Comparison of ENCODE assay signal across 13 cellular contexts in genomic region chr18:36697905-36698304, GRCh38.
DNase-seq lines count a peak whose midpoint lies in the region; ATAC-seq and TF ChIP-seq lines count a peak whose summit lies in the region.
"Had no signal": no experiment of that assay in that cellular context is flagged by ENCODE, and none has a peak within 500 bp of the region (broad histone marks: within the 10 kb centered on the region; RNA-seq: fewer than 3 reads in every experiment).

No MANE protein-coding gene starts in this region.

- H3K4me3 Mint-ChIP-seq in CD4-positive, alpha-beta T cell, result no peak overlapping the region

- no peaks in the 10 kb centered on the region for H3K9me3 ChIP-seq in CD4-positive, alpha-beta T cell (ENCODE audit: control insufficient read depth, low read length)
- H3K9me3 ChIP-seq: thoracic aorta had no signal

- TF ChIP-seq CTCF in fibroblast of villous mesenchyme (IDR thresholded peaks at IDR 0.05; ENCODE audit: insufficient read depth, low read depth, low read length), result no peak
- no peak for TF ChIP-seq CTCF in CD4-positive, alpha-beta T cell (IDR thresholded peaks at IDR 0.05)

- DNase-seq in NCI-H2171 treated with DMSO at 0.1 percent for 48 hours (lab: John Stamatoyannopoulos, UW), result peak; percentile 34
- no peak for DNase-seq in NCI-H2171 (lab: John Stamatoyannopoulos, UW)
- DNase-seq in amniotic epithelial cell (ENCODE audit: low read depth), result peak; percentile 92
- peak; percentile 19 for DNase-seq in fibroblast of villous mesenchyme (ENCODE audit: low read depth)
- no peak for DNase-seq in CD4-positive, alpha-beta T cell
- no peak for DNase-seq in NCI-H510A (lab: John Stamatoyannopoulos, UW)
- DNase-seq: activated T-cell treated with anti-CD3 and anti-CD28 coated beads, Interleukin-2, amount 50 U/mL, for 1 hour; GOT3; nucleus accumbens had no signal

- H3K36me3 Mint-ChIP-seq in CD4-positive, alpha-beta T cell (ENCODE audit: low read depth), result no peaks in the 10 kb centered on the region

- H3K9me3 Mint-ChIP-seq in CD4-positive, alpha-beta T cell, result no peaks in the 10 kb centered on the region

- ATAC-seq in HG03460 (IDR thresholded peaks at IDR 0.05; ENCODE audit: unreplicated experiment), result no peak
- ATAC-seq in CD4-positive, alpha-beta T cell (ENCODE audit: poor library complexity), result no peak
- no peak for ATAC-seq in GM18870 (IDR thresholded peaks at IDR 0.05; ENCODE audit: unreplicated experiment)

- POLR2A ChIA-PET in CD4-positive, alpha-beta T cell (lab: Charles Lee), result no interaction called here

- H3K27ac ChIP-seq in CD4-positive, alpha-beta T cell (ENCODE audit: low read depth, low read length), result no peak overlapping the region
- H3K27ac ChIP-seq: 22Rv1, thoracic aorta had no signal

- intact Hi-C loops in CD4-positive, alpha-beta T cell (cut with DNase I, micrococcal nuclease), result no loop called here

- H3K4me1 Mint-ChIP-seq in CD4-positive, alpha-beta T cell (ENCODE audit: low read depth), result no peaks in the 10 kb centered on the region

- CTCF ChIA-PET in CD4-positive, alpha-beta T cell (lab: Charles Lee), result interaction anchor here (1.0 kb wide), 1 partner anchor 10 kb away, joined by 3 read pairs; no protein-coding TSS in a partner anchor

- peaks cover 16% of the 10 kb centered on the region for H3K27me3 Mint-ChIP-seq in CD4-positive, alpha-beta T cell

- no peaks in the 10 kb centered on the region for H3K27me3 ChIP-seq in CD4-positive, alpha-beta T cell (ENCODE audit: control insufficient read depth, insufficient read depth, low read length)

- H3K4me3 ChIP-seq in fibroblast of villous mesenchyme (ENCODE audit: low read depth, low read length), result no peak overlapping the region
- H3K4me3 ChIP-seq: thoracic aorta had no signal

- H3K27ac Mint-ChIP-seq in CD4-positive, alpha-beta T cell, result no peak overlapping the region

Comparison
In these comparisons a context has a peak if more than half of its experiments do, and no peak if none do; other contexts are left out.
1. DNase-seq: peak in NCI-H2171 treated with DMSO at 0.1 percent for 48 hours (single experiment), amniotic epithelial cell (single experiment) and fibroblast of villous mesenchyme (single experiment); none in NCI-H2171 (single experiment), CD4-positive, alpha-beta T cell (0 of 10) and NCI-H510A (single experiment).